8 cellular contexts compared by ENCODE assay signal in the genomic region with DNA sequence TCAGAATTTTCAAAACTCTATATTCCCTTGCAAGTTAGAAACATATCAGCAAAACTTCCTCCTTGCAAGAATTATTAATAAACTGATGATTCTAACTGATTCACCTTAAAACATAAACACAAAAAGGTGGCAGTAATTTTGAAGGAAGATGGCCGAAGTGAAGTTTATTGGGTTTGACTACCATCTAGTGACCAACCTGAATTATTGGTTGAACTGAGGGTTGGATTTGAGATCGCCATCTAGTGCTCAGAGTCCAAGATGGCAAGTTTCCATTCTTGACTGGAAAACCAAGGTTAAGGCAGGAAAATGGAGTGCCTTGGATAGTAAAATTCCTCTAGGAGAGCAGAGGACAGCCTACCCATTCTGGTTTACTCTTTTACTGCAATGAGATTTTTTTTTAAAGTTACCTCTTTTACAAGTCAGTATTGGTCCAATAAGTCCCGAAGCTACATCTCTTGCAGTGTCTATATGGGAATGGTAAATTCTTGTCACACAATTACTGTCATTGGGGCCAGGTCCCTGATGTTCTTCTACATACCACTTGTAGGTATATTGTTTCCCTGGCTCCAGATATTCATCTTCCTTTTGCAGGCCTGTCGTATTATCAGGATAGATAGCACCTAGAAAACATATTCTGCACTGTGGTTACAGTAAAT. TPM values are rescaled to one million over a fixed set of nuclear protein-coding genes. Genes with fewer than 3 reads are reported as not detected.
A peak's percentile ranks its signal among the peaks of the same experiment; 100 is the strongest.
DNase-seq lines count a peak whose midpoint lies in the region; FAIRE-seq and TF ChIP-seq lines count a peak whose summit lies in the region.

No MANE protein-coding gene starts in this region.

- intact Hi-C loops in breast epithelium (cut with DNase I; ENCODE audit: low total_unique reads): loop anchor here (10.0 kb wide), 1 partner anchor 148 kb away; a partner anchor contains a TSS

- no peak for TF ChIP-seq POLR2A in breast epithelium (IDR thresholded peaks at IDR 0.05)

- no peaks in the 10 kb centered on the region for H3K36me3 ChIP-seq in H7 (replicated peaks; ENCODE audit: control insufficient read depth, insufficient read depth, low read length)
- H3K36me3 ChIP-seq in KMS-11 (ENCODE audit: insufficient read depth): no peaks in the 10 kb centered on the region
- no peaks in the 10 kb centered on the region for H3K36me3 ChIP-seq in NT2/D1 (ENCODE audit: insufficient read depth, insufficient read length, low read length)
- no peaks in the 10 kb centered on the region for H3K36me3 ChIP-seq in breast epithelium

- H4K20me1 ChIP-seq in KMS-11 (ENCODE audit: insufficient read depth): no peaks in the 10 kb centered on the region

- H3K27ac ChIP-seq in KMS-11 (no peak overlapping the region), breast epithelium (no peak overlapping the region)

- peak overlapping the region; percentile 35 for H2AFZ ChIP-seq in KMS-11 (ENCODE audit: low read depth)

- H3K9ac ChIP-seq in KMS-11: no peak overlapping the region
- H3K9ac ChIP-seq in NT2/D1 (ENCODE audit: insufficient read length, low read depth): no peak overlapping the region

- H3K9me3 ChIP-seq in NT2/D1 (ENCODE audit: insufficient read depth, low read length) (no peaks in the 10 kb centered on the region), breast epithelium (no peaks in the 10 kb centered on the region)

- H3K27me3 ChIP-seq in H7 (ENCODE audit: control insufficient read depth, insufficient read depth, low read length): no peaks in the 10 kb centered on the region
- H3K27me3 ChIP-seq in KMS-11 (ENCODE audit: insufficient read depth, low read depth): no peaks in the 10 kb centered on the region
- H3K27me3 ChIP-seq in NT2/D1 (ENCODE audit: insufficient read depth, insufficient read length): no peaks in the 10 kb centered on the region
- H3K27me3 ChIP-seq in breast epithelium: no peaks in the 10 kb centered on the region

- DNase-seq in GDM1 (lab: John Stamatoyannopoulos, UW) (peak; percentile 22), H7 (peak; percentile 56), NT2/D1 (ENCODE audit: low read depth, low spot score) (peak; percentile 81), breast epithelium (ENCODE audit: low spot score in 2 of 2) (no peak)
- DNase-seq in stimulated activated naive CD4-positive, alpha-beta T cell (lab: John Stamatoyannopoulos, UW): peak in 4 of 6 experiments; percentile 4 to 62 (median 31)

- H3K4me1 ChIP-seq in KMS-11 (ENCODE audit: low read depth, poor library complexity, severe bottlenecking) (peaks cover 20% of the 10 kb centered on the region), NT2/D1 (ENCODE audit: insufficient read depth, insufficient read length) (no peaks in the 10 kb centered on the region), breast epithelium (peaks cover 0 to 3% of the 10 kb centered on the region in 2 donors)

- 0 out of 2 replicates have a peak overlapping the region, but pooled peaks have one; percentile 2 for H3K4me2 ChIP-seq in KMS-11

- no peaks in the 10 kb centered on the region for H3K79me2 ChIP-seq in KMS-11 (ENCODE audit: insufficient read depth, low read depth)

- peak; percentile 95 for TF ChIP-seq CTCF in KMS-11 (conservative IDR thresholded peaks at IDR 0.05; ENCODE audit: low read depth, low read length)
- peak; percentile 84 to 98 (median 95) for TF ChIP-seq CTCF in breast epithelium (IDR thresholded peaks at IDR 0.05)

- FAIRE-seq in A204.1 (lab: Jason Lieb, UNC): peak; percentile 99
- peak; percentile 99 for FAIRE-seq in islet of Langerhans (lab: Jason Lieb, UNC)

- H3K4me3 ChIP-seq in H7 (ENCODE audit: insufficient read depth, low read depth, low read length) (no peak overlapping the region), KMS-11 (IDR thresholded peaks at IDR 0.05; ENCODE audit: insufficient read depth, low read depth, low read length) (no peak overlapping the region), NT2/D1 (ENCODE audit: insufficient read length, low read depth) (no peak overlapping the region), breast epithelium (no peak overlapping the region)

RNA-seq across cellular contexts. Expression of a gene that starts 51.6 kb away (rescaled TPM):
- total RNA-seq in H7 (2014; rRNA removed; shearing (Covaris generic)): 0.21 and 0.59 TPM in 2 replicates
- total RNA-seq in breast epithelium: 100 to 1,000 TPM in 1 of 3 donors, 10 to 100 TPM in 2; 25.9 to 225 (median 30.2) TPM

Comparison
In these comparisons a context has a peak if more than half of its experiments do, and no peak if none do; other contexts are left out.
1. DNase-seq: peak in GDM1 (single experiment), H7 (single experiment), NT2/D1 (single experiment) and stimulated activated naive CD4-positive, alpha-beta T cell (4 of 6); none in breast epithelium (0 of 2).
2. RNA of a gene that starts 51.6 kb away (total RNA-seq): 25.9 to 225 TPM in breast epithelium; 0.21 to 0.59 TPM in H7; every median in the first group is over 10 times any median in the second.